29 cellular contexts compared by ENCODE assay signal in the genomic region with DNA sequence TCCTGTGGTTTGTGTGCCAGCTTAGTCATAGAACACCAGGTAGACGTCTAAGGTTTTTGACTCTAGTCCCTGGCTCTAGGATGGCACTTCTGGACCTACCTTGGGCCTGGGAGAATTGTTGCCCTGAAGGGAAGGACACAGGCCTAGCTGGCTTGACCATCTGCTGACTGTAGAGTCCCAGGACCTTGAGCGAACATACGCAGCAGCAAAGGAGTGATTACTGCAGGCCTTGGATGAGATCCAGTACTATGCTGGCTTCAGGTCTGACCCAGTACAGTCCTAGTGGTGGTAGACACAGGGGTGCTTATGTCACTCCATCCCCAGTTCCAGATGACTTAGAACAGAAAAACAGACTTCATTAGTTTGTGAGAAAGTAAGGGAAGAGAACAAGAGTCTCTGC. TPM values are rescaled to one million over a fixed set of nuclear protein-coding genes. Genes with fewer than 3 reads are reported as not detected.
"Had no signal": no experiment of that assay in that cellular context is flagged by ENCODE, and none has a peak within 500 bp of the region (broad histone marks: within the 10 kb centered on the region; RNA-seq: fewer than 3 reads in every experiment).

No MANE protein-coding gene starts in this region.

- H3K4me3 ChIP-seq: neural progenitor cell, ovary, psoas muscle, skin epidermis, smooth muscle cell, spleen, stomach, thoracic aorta, thyroid gland, tibial nerve, upper lobe of left lung, vagina had no signal

- DNase-seq: natural killer cell; occipital lobe; ovary; posterior cingulate gyrus; psoas muscle; right cardiac atrium; spleen; stimulated activated CD4-positive, alpha-beta T cell treated with anti-CD3 and anti-CD28 coated beads, Interleukin-12 subunit alpha, Interleukin-12 subunit beta, amount 100 ng/mL, for 4 hours; stimulated activated CD4-positive, alpha-beta T cell treated with anti-CD3 and anti-CD28 coated beads, Interleukin-1b, Interleukin-23, amount 100 ng/mL, for 48 hours; stimulated activated CD4-positive, alpha-beta T cell treated with anti-CD3 and anti-CD28 coated beads, Interleukin-4, amount 100 ng/mL, for 1 hour; stimulated activated CD4-positive, alpha-beta T cell treated with anti-CD3 and anti-CD28 coated beads, Interleukin-4, amount 100 ng/mL, for 4 hours; stimulated activated CD8-positive, alpha-beta memory T cell treated with anti-CD3 and anti-CD28 coated beads, Interleukin-4, amount 100 ng/mL, for 48 hours; stimulated activated naive CD4-positive, alpha-beta T cell treated with Interleukin-2 at 50 U/mL for 16 hours; stomach; thyroid gland; trophoblast cell; upper lobe of left lung had no signal

- H3K27me3 ChIP-seq: neural progenitor cell, ovary, stomach, thyroid gland, tibial nerve, upper lobe of left lung, vagina had no signal

- H3K36me3 ChIP-seq: neural progenitor cell, ovary, spleen, stomach, thoracic aorta, thyroid gland, tibial nerve, upper lobe of left lung, vagina had no signal

- FAIRE-seq: urothelium cell line had no signal

RNA-seq across cellular contexts. Expression of a gene that starts 37.7 kb away (rescaled TPM):
- total RNA-seq: natural killer cell, osteoblast, ovary, renal cortical epithelial cell, right cardiac atrium, sciatic nerve, smooth muscle cell, spleen, subcutaneous adipose tissue, thoracic aorta, tibial nerve, ureter had no signal

RNA-seq across cellular contexts. Expression of a gene that starts 45.1 kb away (rescaled TPM):
- total RNA-seq: natural killer cell, sciatic nerve, subcutaneous adipose tissue, thoracic aorta, vagina had no signal
